In the genomic region with DNA sequence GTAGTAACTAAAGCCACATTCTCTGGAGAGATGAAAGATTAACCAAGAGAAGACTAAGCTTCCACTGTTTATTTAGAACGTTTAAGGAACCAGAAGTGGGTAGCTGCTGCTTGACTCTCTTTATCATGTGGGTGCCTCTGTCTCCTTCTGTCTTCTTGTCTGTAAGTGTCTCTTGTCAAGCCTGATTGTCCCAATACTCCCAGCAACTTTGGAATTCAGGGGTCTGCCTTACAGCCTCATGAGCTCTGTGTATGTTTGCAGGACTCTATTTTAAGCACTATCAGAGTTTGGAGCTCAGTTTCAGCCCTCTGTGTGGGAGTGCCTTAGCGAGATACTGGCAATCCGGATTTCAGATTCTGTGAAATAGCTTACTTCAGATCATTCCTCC, we compare ENCODE assay signal across 1 cellular context.
TF ChIP-seq lines count a peak whose summit lies in the region.

No MANE protein-coding gene starts in this region.

TF ChIP-seq in K562, 482 proteins besides CTCF, POLR2A, EP300 and RAD21 (continued from another document):
- TF ChIP-seq, protein P1, sequence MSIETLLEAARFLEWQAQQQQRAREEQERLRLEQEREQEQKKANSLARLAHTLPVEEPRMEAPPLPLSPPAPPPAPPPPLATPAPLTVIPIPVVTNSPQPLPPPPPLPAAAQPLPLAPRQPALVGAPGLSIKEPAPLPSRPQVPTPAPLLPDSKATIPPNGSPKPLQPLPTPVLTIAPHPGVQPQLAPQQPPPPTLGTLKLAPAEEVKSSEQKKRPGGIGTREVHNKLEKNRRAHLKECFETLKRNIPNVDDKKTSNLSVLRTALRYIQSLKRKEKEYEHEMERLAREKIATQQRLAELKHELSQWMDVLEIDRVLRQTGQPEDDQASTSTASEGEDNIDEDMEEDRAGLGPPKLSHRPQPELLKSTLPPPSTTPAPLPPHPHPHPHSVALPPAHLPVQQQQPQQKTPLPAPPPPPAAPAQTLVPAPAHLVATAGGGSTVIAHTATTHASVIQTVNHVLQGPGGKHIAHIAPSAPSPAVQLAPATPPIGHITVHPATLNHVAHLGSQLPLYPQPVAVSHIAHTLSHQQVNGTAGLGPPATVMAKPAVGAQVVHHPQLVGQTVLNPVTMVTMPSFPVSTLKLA (conservative IDR thresholded peaks at IDR 0.05): no peak; a peak in 1 of 4 replicates
- TF ChIP-seq BRD9 (IDR thresholded peaks at IDR 0.05; ENCODE audit: low read depth, partially characterized antibody) (peak; percentile 24), STAT5A (IDR thresholded peaks at IDR 0.05; ENCODE audit: borderline replicate concordance, low read length) (no peak), STAG1 (CRISPR knock-in tag; IDR thresholded peaks at IDR 0.05; ENCODE audit: borderline replicate concordance) (no peak), ADNP (tag; IDR thresholded peaks at IDR 0.05) (no peak), ZNF76 (CRISPR knock-in tag; IDR thresholded peaks at IDR 0.05; ENCODE audit: borderline replicate concordance) (no peak), NCOR1 (IDR thresholded peaks at IDR 0.05) (peak; percentile 46; the same call in 1 of the 2 replicates), ZNF75A (CRISPR knock-in tag; IDR thresholded peaks at IDR 0.05) (no peak), FOXA3 (CRISPR knock-in tag; conservative IDR thresholded peaks at IDR 0.05 in 1 of 2, IDR thresholded peaks at IDR 0.05 in 1 of 2) (peak in 1 of 2 experiments; percentile 81; a peak in 2 of 4 replicates), CBFA2T3 (IDR thresholded peaks at IDR 0.05) (peak; percentile 69), HDAC1 (IDR thresholded peaks at IDR 0.05) (peak in 1 of 2 experiments; percentile 26; a peak in 1 of 4 replicates), ZNF140 (CRISPR knock-in tag; IDR thresholded peaks at IDR 0.05) (no peak), CBFA2T2 (conservative IDR thresholded peaks at IDR 0.05) (peak; percentile 37; the same call in 1 of the 2 replicates), MEF2D (tag; conservative IDR thresholded peaks at IDR 0.05; ENCODE audit: low read depth) (peak; percentile 71), TAL1 (IDR thresholded peaks at IDR 0.05) (peak; percentile 31; the same call in 1 of the 2 replicates), EZH2 (IDR thresholded peaks at IDR 0.05; ENCODE audit: borderline replicate concordance, low read depth, low read length) (no peak), MCM2 (IDR thresholded peaks at IDR 0.05; ENCODE audit: low read depth) (no peak)
- TF ChIP-seq, protein P2, sequence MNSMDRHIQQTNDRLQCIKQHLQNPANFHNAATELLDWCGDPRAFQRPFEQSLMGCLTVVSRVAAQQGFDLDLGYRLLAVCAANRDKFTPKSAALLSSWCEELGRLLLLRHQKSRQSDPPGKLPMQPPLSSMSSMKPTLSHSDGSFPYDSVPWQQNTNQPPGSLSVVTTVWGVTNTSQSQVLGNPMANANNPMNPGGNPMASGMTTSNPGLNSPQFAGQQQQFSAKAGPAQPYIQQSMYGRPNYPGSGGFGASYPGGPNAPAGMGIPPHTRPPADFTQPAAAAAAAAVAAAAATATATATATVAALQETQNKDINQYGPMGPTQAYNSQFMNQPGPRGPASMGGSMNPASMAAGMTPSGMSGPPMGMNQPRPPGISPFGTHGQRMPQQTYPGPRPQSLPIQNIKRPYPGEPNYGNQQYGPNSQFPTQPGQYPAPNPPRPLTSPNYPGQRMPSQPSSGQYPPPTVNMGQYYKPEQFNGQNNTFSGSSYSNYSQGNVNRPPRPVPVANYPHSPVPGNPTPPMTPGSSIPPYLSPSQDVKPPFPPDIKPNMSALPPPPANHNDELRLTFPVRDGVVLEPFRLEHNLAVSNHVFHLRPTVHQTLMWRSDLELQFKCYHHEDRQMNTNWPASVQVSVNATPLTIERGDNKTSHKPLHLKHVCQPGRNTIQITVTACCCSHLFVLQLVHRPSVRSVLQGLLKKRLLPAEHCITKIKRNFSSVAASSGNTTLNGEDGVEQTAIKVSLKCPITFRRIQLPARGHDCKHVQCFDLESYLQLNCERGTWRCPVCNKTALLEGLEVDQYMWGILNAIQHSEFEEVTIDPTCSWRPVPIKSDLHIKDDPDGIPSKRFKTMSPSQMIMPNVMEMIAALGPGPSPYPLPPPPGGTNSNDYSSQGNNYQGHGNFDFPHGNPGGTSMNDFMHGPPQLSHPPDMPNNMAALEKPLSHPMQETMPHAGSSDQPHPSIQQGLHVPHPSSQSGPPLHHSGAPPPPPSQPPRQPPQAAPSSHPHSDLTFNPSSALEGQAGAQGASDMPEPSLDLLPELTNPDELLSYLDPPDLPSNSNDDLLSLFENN (IDR thresholded peaks at IDR 0.05; ENCODE audit: low read depth in 2 of 2, low read length in 2 of 2): no peak
- TF ChIP-seq, protein P3, sequence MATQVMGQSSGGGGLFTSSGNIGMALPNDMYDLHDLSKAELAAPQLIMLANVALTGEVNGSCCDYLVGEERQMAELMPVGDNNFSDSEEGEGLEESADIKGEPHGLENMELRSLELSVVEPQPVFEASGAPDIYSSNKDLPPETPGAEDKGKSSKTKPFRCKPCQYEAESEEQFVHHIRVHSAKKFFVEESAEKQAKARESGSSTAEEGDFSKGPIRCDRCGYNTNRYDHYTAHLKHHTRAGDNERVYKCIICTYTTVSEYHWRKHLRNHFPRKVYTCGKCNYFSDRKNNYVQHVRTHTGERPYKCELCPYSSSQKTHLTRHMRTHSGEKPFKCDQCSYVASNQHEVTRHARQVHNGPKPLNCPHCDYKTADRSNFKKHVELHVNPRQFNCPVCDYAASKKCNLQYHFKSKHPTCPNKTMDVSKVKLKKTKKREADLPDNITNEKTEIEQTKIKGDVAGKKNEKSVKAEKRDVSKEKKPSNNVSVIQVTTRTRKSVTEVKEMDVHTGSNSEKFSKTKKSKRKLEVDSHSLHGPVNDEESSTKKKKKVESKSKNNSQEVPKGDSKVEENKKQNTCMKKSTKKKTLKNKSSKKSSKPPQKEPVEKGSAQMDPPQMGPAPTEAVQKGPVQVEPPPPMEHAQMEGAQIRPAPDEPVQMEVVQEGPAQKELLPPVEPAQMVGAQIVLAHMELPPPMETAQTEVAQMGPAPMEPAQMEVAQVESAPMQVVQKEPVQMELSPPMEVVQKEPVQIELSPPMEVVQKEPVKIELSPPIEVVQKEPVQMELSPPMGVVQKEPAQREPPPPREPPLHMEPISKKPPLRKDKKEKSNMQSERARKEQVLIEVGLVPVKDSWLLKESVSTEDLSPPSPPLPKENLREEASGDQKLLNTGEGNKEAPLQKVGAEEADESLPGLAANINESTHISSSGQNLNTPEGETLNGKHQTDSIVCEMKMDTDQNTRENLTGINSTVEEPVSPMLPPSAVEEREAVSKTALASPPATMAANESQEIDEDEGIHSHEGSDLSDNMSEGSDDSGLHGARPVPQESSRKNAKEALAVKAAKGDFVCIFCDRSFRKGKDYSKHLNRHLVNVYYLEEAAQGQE (CRISPR knock-in tag; IDR thresholded peaks at IDR 0.05; ENCODE audit: low read depth): no peak
- TF ChIP-seq, protein P4, sequence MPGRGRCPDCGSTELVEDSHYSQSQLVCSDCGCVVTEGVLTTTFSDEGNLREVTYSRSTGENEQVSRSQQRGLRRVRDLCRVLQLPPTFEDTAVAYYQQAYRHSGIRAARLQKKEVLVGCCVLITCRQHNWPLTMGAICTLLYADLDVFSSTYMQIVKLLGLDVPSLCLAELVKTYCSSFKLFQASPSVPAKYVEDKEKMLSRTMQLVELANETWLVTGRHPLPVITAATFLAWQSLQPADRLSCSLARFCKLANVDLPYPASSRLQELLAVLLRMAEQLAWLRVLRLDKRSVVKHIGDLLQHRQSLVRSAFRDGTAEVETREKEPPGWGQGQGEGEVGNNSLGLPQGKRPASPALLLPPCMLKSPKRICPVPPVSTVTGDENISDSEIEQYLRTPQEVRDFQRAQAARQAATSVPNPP (IDR thresholded peaks at IDR 0.05; ENCODE audit: borderline replicate concordance, insufficient read depth, insufficient read length): no peak
- TF ChIP-seq, protein P5, sequence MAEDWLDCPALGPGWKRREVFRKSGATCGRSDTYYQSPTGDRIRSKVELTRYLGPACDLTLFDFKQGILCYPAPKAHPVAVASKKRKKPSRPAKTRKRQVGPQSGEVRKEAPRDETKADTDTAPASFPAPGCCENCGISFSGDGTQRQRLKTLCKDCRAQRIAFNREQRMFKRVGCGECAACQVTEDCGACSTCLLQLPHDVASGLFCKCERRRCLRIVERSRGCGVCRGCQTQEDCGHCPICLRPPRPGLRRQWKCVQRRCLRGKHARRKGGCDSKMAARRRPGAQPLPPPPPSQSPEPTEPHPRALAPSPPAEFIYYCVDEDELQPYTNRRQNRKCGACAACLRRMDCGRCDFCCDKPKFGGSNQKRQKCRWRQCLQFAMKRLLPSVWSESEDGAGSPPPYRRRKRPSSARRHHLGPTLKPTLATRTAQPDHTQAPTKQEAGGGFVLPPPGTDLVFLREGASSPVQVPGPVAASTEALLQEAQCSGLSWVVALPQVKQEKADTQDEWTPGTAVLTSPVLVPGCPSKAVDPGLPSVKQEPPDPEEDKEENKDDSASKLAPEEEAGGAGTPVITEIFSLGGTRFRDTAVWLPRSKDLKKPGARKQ (CRISPR knock-in tag; IDR thresholded peaks at IDR 0.05): no peak
- TF ChIP-seq, protein P6, sequence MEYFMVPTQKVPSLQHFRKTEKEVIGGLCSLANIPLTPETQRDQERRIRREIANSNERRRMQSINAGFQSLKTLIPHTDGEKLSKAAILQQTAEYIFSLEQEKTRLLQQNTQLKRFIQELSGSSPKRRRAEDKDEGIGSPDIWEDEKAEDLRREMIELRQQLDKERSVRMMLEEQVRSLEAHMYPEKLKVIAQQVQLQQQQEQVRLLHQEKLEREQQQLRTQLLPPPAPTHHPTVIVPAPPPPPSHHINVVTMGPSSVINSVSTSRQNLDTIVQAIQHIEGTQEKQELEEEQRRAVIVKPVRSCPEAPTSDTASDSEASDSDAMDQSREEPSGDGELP (CRISPR knock-in tag; IDR thresholded peaks at IDR 0.05; ENCODE audit: borderline replicate concordance): no peak
- TF ChIP-seq, protein P7, sequence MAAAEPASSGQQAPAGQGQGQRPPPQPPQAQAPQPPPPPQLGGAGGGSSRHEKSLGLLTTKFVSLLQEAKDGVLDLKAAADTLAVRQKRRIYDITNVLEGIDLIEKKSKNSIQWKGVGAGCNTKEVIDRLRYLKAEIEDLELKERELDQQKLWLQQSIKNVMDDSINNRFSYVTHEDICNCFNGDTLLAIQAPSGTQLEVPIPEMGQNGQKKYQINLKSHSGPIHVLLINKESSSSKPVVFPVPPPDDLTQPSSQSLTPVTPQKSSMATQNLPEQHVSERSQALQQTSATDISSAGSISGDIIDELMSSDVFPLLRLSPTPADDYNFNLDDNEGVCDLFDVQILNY (CRISPR knock-in tag; IDR thresholded peaks at IDR 0.05): no peak
